In the genomic region with DNA sequence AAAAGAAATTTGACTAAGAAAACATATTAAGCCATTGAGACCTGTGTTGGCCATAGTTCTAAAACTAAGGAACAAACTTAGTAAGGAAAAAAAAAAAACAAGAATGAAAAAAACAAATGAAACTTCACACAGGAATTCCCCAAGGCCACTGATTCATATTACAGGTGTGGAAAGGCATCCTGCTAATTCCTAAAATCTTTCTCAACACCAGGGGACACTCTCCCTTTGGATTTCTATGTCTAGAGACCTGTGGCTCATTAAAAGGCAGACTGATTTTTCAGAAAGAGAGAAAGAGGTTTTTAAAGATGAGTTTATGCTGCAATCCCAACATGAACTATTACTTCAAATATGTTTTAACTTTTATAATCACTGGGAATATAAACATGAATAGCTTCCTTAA, we compare ENCODE assay signal across 17 cellular contexts. TPM values are rescaled to one million over a fixed set of nuclear protein-coding genes. Genes with fewer than 3 reads are reported as not detected.
DNase-seq lines count a peak whose midpoint lies in the region; ATAC-seq, FAIRE-seq and TF ChIP-seq lines count a peak whose summit lies in the region.
"Had no signal": no experiment of that assay in that cellular context is flagged by ENCODE, and none has a peak within 500 bp of the region (broad histone marks: within the 10 kb centered on the region; RNA-seq: fewer than 3 reads in every experiment).

A gene (plus strand): TSS at position 341 of the 400 bp plus-strand sequence.

- H3K9ac ChIP-seq in HCT116 (ENCODE audit: low read length) (no peak within 1 kb of the TSS), astrocyte (ENCODE audit: low read length) (no peak within 1 kb of the TSS)

- TF ChIP-seq CTCF in 22Rv1 (IDR thresholded peaks at IDR 0.05), result peak; percentile 38
- TF ChIP-seq CTCF in HCT116 (IDR thresholded peaks at IDR 0.05 in 2 of 3, conservative IDR thresholded peaks at IDR 0.05 in 1 of 3; ENCODE audit: borderline replicate concordance in 1 of 3, insufficient read depth in 1 of 3, low read depth in 2 of 3, low read length in 2 of 3), result peak; percentile 35 to 55 (median 38); a peak in 3 of 6 replicates
- TF ChIP-seq CTCF in astrocyte (IDR thresholded peaks at IDR 0.05; ENCODE audit: insufficient read depth, low read depth, low read length), result peak; percentile 16
- peak; percentile 26 for TF ChIP-seq CTCF in kidney epithelial cell (IDR thresholded peaks at IDR 0.05; ENCODE audit: insufficient read depth, low read length, poor library complexity, severe bottlenecking)
- TF ChIP-seq CTCF in natural killer cell (IDR thresholded peaks at IDR 0.05), result no peak

- H3K36me3 Mint-ChIP-seq in astrocyte (ENCODE audit: low read depth, unreplicated experiment), result peaks cover 3% of the 10 kb centered on the region
- H3K36me3 Mint-ChIP-seq in natural killer cell, result peaks cover 8% of the 10 kb centered on the region
- H3K36me3 Mint-ChIP-seq: CD8-positive, alpha-beta memory T cell had no signal

- H3K27ac ChIP-seq in 22Rv1, result no peak within 1 kb of the TSS
- no peak within 1 kb of the TSS for H3K27ac ChIP-seq in HCT116 (ENCODE audit: low read depth, low read length)
- no peak within 1 kb of the TSS for H3K27ac ChIP-seq in astrocyte (ENCODE audit: low read depth, low read length)
- H3K27ac ChIP-seq: psoas muscle had no signal

- CTCF ChIA-PET in HCT116 (lab: Charles Lee), result no interaction called here

- no peaks in the 10 kb centered on the region for H3K27me3 Mint-ChIP-seq in astrocyte (ENCODE audit: low read depth, unreplicated experiment)
- peaks cover 26 to 46% of the 10 kb centered on the region in 2 donors for H3K27me3 Mint-ChIP-seq in natural killer cell (ENCODE audit: low read depth in 2 of 2)

- DNase-seq in HCT116 (ENCODE audit: low read depth, low spot score) (peak; percentile 16), astrocyte (ENCODE audit: low read depth) (no peak), kidney epithelial cell (ENCODE audit: low read depth) (no peak), natural killer cell (no peak), COLO829 (ENCODE audit: low spot score) (no peak)
- DNase-seq: CD8-positive, alpha-beta memory T cell; cortex of kidney; erythroblast; glutamatergic neuron; KG1; psoas muscle; stimulated activated naive CD8-positive, alpha-beta T cell treated with anti-CD3 and anti-CD28 coated beads, Interleukin-15, Interleukin-2, amounts not matched to agents 100 U/mL and 50 U/mL, for 24 hours had no signal

- H3K4me1 ChIP-seq in HCT116 (ENCODE audit: control insufficient read depth in 1 of 2, insufficient read depth in 2 of 2, low read length in 2 of 2) (no peaks in the 10 kb centered on the region), astrocyte (ENCODE audit: insufficient read depth, low read length) (no peaks in the 10 kb centered on the region)
- H3K4me1 ChIP-seq: psoas muscle had no signal

- H3K9me3 Mint-ChIP-seq in astrocyte (ENCODE audit: unreplicated experiment) (peaks cover 16% of the 10 kb centered on the region), natural killer cell (peaks cover 2 to 5% of the 10 kb centered on the region in 2 donors)
- H3K9me3 Mint-ChIP-seq: activated T-helper 2 cell treated with anti-CD3 and anti-CD28 coated beads, Interferon-gamma antibody, Interleukin-2, Interleukin-4, amounts not matched to agents 10 μg/mL and 5 μg/mL and 100 μg/mL, durations not matched to agents 14 hours and 24 hours and 36 hours had no signal

- H3K4me2 ChIP-seq in HCT116 (ENCODE audit: low read length), result no peak within 1 kb of the TSS
- H3K4me2 ChIP-seq in astrocyte (ENCODE audit: low read length), result no peak within 1 kb of the TSS

- intact Hi-C loops in HCT116 (cut with micrococcal nuclease) (loop anchor here (1.0 kb wide), 1 partner anchor 175 kb away; no protein-coding TSS in a partner anchor), natural killer cell (cut with micrococcal nuclease) (no loop called here)

- BruUV-seq in HCT116 (replicated peaks; lab: Mats Ljungman, UMichigan), result no TSS peak

- no peaks in the 10 kb centered on the region for H3K79me2 ChIP-seq in HCT116 (ENCODE audit: insufficient read depth, low read length)
- no peaks in the 10 kb centered on the region for H3K79me2 ChIP-seq in astrocyte (ENCODE audit: insufficient read depth, low read length)

- POLR2A ChIA-PET in HCT116 (lab: Charles Lee), result no interaction called here

- H4K20me1 ChIP-seq in HCT116 (ENCODE audit: insufficient read depth) (no peaks in the 10 kb centered on the region), astrocyte (ENCODE audit: insufficient read depth, low read length) (no peaks in the 10 kb centered on the region)

- peaks cover 29% of the 10 kb centered on the region for H3K4me1 Mint-ChIP-seq in astrocyte (ENCODE audit: low read depth, unreplicated experiment)
- no peaks in the 10 kb centered on the region for H3K4me1 Mint-ChIP-seq in natural killer cell
- H3K4me1 Mint-ChIP-seq: CD8-positive, alpha-beta memory T cell had no signal

- FAIRE-seq in astrocyte (lab: Jason Lieb, UNC), result no peak

- no peak within 1 kb of the TSS for H3K27ac Mint-ChIP-seq in astrocyte (ENCODE audit: unreplicated experiment)
- H3K27ac Mint-ChIP-seq in natural killer cell, result no peak within 1 kb of the TSS
- H3K27ac Mint-ChIP-seq: activated T-helper 2 cell treated with anti-CD3 and anti-CD28 coated beads, Interferon-gamma antibody, Interleukin-2, Interleukin-4, amounts not matched to agents 10 μg/mL and 5 μg/mL and 100 μg/mL, durations not matched to agents 14 hours and 24 hours and 36 hours; CD8-positive, alpha-beta memory T cell had no signal

- TF ChIP-seq POLR2A in HCT116 (IDR thresholded peaks at IDR 0.05; ENCODE audit: borderline replicate concordance, extremely low read depth, insufficient read depth, insufficient read length), result no peak

- RAD21 ChIA-PET in HCT116 (lab: Charles Lee; ENCODE audit: low non-redundant PET in 1 of 2, low total read pairs in 2 of 2, uncharacterized antibody in 2 of 2, unreplicated experiment in 2 of 2), result no interaction called here

- ATAC-seq in HCT116 (peak; percentile 65), HG03159 (IDR thresholded peaks at IDR 0.05; ENCODE audit: unreplicated experiment) (no peak), HG02798 (IDR thresholded peaks at IDR 0.05; ENCODE audit: poor library complexity, unreplicated experiment) (no peak), natural killer cell (no peak)
- ATAC-seq: psoas muscle; stimulated activated naive CD8-positive, alpha-beta T cell treated with anti-CD3 and anti-CD28 coated beads, Interleukin-15, Interleukin-2, amounts not matched to agents 100 U/mL and 50 U/mL, for 24 hours had no signal

- no peaks in the 10 kb centered on the region for H3K9me2 ChIP-seq in HCT116 (ENCODE audit: insufficient read depth)

- H3K4me3 ChIP-seq in HCT116 (replicated peaks in 1 of 2; ENCODE audit: low read depth in 1 of 2, low read length in 2 of 2), result no peak within 1 kb of the TSS
- H3K4me3 ChIP-seq in astrocyte (ENCODE audit: insufficient read depth, low read depth, low read length), result no peak within 1 kb of the TSS
- no peak within 1 kb of the TSS for H3K4me3 ChIP-seq in kidney epithelial cell (ENCODE audit: low read depth, low read length)
- H3K4me3 ChIP-seq: psoas muscle had no signal

- H2AFZ ChIP-seq in HCT116 (ENCODE audit: low read depth, low read length, poor library complexity, severe bottlenecking), result no peak within 1 kb of the TSS
- H2AFZ ChIP-seq in astrocyte (ENCODE audit: low read depth, low read length), result no peak within 1 kb of the TSS

- no peak within 1 kb of the TSS for H3K4me3 Mint-ChIP-seq in astrocyte (ENCODE audit: unreplicated experiment)
- no peak within 1 kb of the TSS for H3K4me3 Mint-ChIP-seq in natural killer cell
- H3K4me3 Mint-ChIP-seq: CD8-positive, alpha-beta memory T cell had no signal

- no peaks in the 10 kb centered on the region for H3K9me3 ChIP-seq in HCT116 (ENCODE audit: control insufficient read depth in 1 of 2, insufficient read depth in 1 of 2, low read depth in 1 of 2, low read length in 2 of 2)
- peaks cover 6% of the 10 kb centered on the region for H3K9me3 ChIP-seq in astrocyte (ENCODE audit: insufficient read depth, low read depth, low read length)
- H3K9me3 ChIP-seq: psoas muscle had no signal

- H3K36me3 ChIP-seq in HCT116 (ENCODE audit: control insufficient read depth in 1 of 2, insufficient read depth in 2 of 2, low read length in 2 of 2), result no peaks in the 10 kb centered on the region
- no peaks in the 10 kb centered on the region for H3K36me3 ChIP-seq in astrocyte (ENCODE audit: insufficient read depth, low read length)
- no peaks in the 10 kb centered on the region for H3K36me3 ChIP-seq in kidney epithelial cell (ENCODE audit: control insufficient read depth, insufficient read depth, low read length)

- H3K27me3 ChIP-seq in HCT116 (ENCODE audit: insufficient read depth, low read length), result no peaks in the 10 kb centered on the region
- no peaks in the 10 kb centered on the region for H3K27me3 ChIP-seq in astrocyte (ENCODE audit: insufficient read depth, low read length)
- H3K27me3 ChIP-seq in kidney epithelial cell (ENCODE audit: control insufficient read depth, insufficient read depth, low read length), result no peaks in the 10 kb centered on the region

- TF ChIP-seq RAD21 in HCT116 (IDR thresholded peaks at IDR 0.05; ENCODE audit: low read depth), result peak; percentile 66

TF ChIP-seq in HCT116, 20 proteins besides CTCF, POLR2A, EP300 and RAD21 (continues in another document):
- no peak for TF ChIP-seq EZH2phosphoT487 (IDR thresholded peaks at IDR 0.05; ENCODE audit: borderline replicate concordance)
- TF ChIP-seq, protein P1, sequence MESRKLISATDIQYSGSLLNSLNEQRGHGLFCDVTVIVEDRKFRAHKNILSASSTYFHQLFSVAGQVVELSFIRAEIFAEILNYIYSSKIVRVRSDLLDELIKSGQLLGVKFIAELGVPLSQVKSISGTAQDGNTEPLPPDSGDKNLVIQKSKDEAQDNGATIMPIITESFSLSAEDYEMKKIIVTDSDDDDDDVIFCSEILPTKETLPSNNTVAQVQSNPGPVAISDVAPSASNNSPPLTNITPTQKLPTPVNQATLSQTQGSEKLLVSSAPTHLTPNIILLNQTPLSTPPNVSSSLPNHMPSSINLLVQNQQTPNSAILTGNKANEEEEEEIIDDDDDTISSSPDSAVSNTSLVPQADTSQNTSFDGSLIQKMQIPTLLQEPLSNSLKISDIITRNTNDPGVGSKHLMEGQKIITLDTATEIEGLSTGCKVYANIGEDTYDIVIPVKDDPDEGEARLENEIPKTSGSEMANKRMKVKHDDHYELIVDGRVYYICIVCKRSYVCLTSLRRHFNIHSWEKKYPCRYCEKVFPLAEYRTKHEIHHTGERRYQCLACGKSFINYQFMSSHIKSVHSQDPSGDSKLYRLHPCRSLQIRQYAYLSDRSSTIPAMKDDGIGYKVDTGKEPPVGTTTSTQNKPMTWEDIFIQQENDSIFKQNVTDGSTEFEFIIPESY (IDR thresholded peaks at IDR 0.05; ENCODE audit: extremely low read depth, insufficient replicate concordance, low read length), result no peak
- TF ChIP-seq, protein P2, sequence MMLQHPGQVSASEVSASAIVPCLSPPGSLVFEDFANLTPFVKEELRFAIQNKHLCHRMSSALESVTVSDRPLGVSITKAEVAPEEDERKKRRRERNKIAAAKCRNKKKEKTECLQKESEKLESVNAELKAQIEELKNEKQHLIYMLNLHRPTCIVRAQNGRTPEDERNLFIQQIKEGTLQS (IDR thresholded peaks at IDR 0.05), result no peak
- no peak for TF ChIP-seq EZH2 (IDR thresholded peaks at IDR 0.05)
- no peak for TF ChIP-seq SP1 (IDR thresholded peaks at IDR 0.05; ENCODE audit: low read depth)

RNA-seq across cellular contexts. Expression of the gene that starts here (rescaled TPM):
- total RNA-seq in HCT116 (2021; ENCODE audit: unreplicated experiment) (not detected), astrocyte (not detected in 2 replicates), kidney epithelial cell (not detected in 2 replicates), natural killer cell (not detected)
- polyA plus RNA-seq in HCT116 (2012), result not detected in 2 replicates
- total RNA-seq: activated T-helper 2 cell treated with anti-CD3 and anti-CD28 coated beads, Interferon-gamma antibody, Interleukin-2, Interleukin-4, amounts not matched to agents 10 μg/mL and 5 μg/mL and 100 μg/mL, durations not matched to agents 14 hours and 24 hours and 36 hours; CD8-positive, alpha-beta memory T cell; psoas muscle; urinary bladder had no signal
- polyA plus RNA-seq: CD8-positive, alpha-beta memory T cell; psoas muscle; urinary bladder had no signal

Comparison
In these comparisons a context has a peak if more than half of its experiments do, and no peak if none do; other contexts are left out.
1. Peak in DNase-seq and ATAC-seq in HCT116; RNA of the gene not detected or under 1 TPM.